Comparison of ENCODE assay signal across 22 cellular contexts in genomic region chr15:87219650-87220615, GRCh38.
DNase-seq lines count a peak whose midpoint lies in the region; ATAC-seq, FAIRE-seq and TF ChIP-seq lines count a peak whose summit lies in the region.
"Had no signal": no experiment of that assay in that cellular context is flagged by ENCODE, and none has a peak within 500 bp of the region (broad histone marks: within the 10 kb centered on the region; RNA-seq: fewer than 3 reads in every experiment).

No MANE protein-coding gene starts in this region.

- ATAC-seq in DND-41 (ENCODE audit: insufficient read depth, low read depth), result peak; percentile 54
- ATAC-seq in GM21526 (IDR thresholded peaks at IDR 0.05; ENCODE audit: low FRiP score, unreplicated experiment), result no peak
- no peak for ATAC-seq in HG03469 (IDR thresholded peaks at IDR 0.05; ENCODE audit: unreplicated experiment)
- ATAC-seq: activated CD4-positive, alpha-beta T cell treated with anti-CD3 and anti-CD28 coated beads for 36 hours; T-cell had no signal

- DNase-seq in DND-41, result peak; percentile 16
- peak; percentile 36 for DNase-seq in Jurkat, Clone E6-1 (ENCODE audit: low read depth, low spot score)
- peak; percentile 75 for DNase-seq in amniotic epithelial cell (ENCODE audit: low read depth)
- peak; percentile 5 for DNase-seq in foreskin melanocyte
- no peak for DNase-seq in Kasumi-1 (lab: John Stamatoyannopoulos, UW)
- no peak for DNase-seq in frontal cortex (ENCODE audit: low spot score in 2 of 2)
- DNase-seq: activated CD4-positive, alpha-beta T cell treated with anti-CD3 and anti-CD28 coated beads for 36 hours; brain microvascular endothelial cell; CD4-positive, alpha-beta memory T cell; DMS53; glutamatergic neuron; NCI-H1436; NCI-H2171; NCI-H69; Right ventricle myocardium superior; stimulated activated naive CD4-positive, alpha-beta T cell treated with Interleukin-2 at 50 U/mL for 16 hours; T-cell; thyroid gland had no signal

- H3K27me3 ChIP-seq in DND-41 (ENCODE audit: insufficient read depth, low read length, poor library complexity), result no peaks in the 10 kb centered on the region
- H3K27me3 ChIP-seq: brain microvascular endothelial cell, thyroid gland had no signal

- H4K20me1 ChIP-seq in DND-41 (ENCODE audit: insufficient read depth, low read length), result no peaks in the 10 kb centered on the region

- H2AFZ ChIP-seq in DND-41 (ENCODE audit: low read depth, low read length), result no peak overlapping the region

- H3K9ac ChIP-seq in DND-41 (ENCODE audit: low read depth, low read length), result no peak overlapping the region

- no peaks in the 10 kb centered on the region for H3K36me3 ChIP-seq in DND-41 (ENCODE audit: insufficient read depth, low read length)
- H3K36me3 ChIP-seq: brain microvascular endothelial cell, HAP-1, prostate gland, thyroid gland had no signal

- H3K4me2 ChIP-seq in DND-41 (ENCODE audit: insufficient read depth, low read length), result no peak overlapping the region

- no peak for TF ChIP-seq CTCF in DND-41 (IDR thresholded peaks at IDR 0.05; ENCODE audit: borderline replicate concordance, extremely low read depth, low read length, poor library complexity, severe bottlenecking)

- H3K9me3 ChIP-seq in DND-41 (ENCODE audit: insufficient read depth, low read length, severe bottlenecking), result no peaks in the 10 kb centered on the region
- H3K9me3 ChIP-seq: prostate gland, thyroid gland had no signal

- no peaks in the 10 kb centered on the region for H3K79me2 ChIP-seq in DND-41 (ENCODE audit: insufficient read depth, low read length)

- no peaks in the 10 kb centered on the region for H3K4me1 ChIP-seq in DND-41 (ENCODE audit: insufficient read depth, low read length)
- H3K4me1 ChIP-seq: HAP-1, prostate gland, thyroid gland had no signal

- FAIRE-seq in frontal cortex (lab: Jason Lieb, UNC), result no peak

- no peak overlapping the region for H3K27ac ChIP-seq in DND-41 (ENCODE audit: low read length)
- H3K27ac ChIP-seq: brain microvascular endothelial cell, prostate gland, thyroid gland had no signal

- no peak overlapping the region for H3K4me3 ChIP-seq in DND-41 (ENCODE audit: low read depth in 1 of 2, low read length in 2 of 2)
- no peak overlapping the region for H3K4me3 ChIP-seq in Jurkat, Clone E6-1 (ENCODE audit: low read length)
- H3K4me3 ChIP-seq: HAP-1, prostate gland, thyroid gland had no signal

Comparison
In these comparisons a context has a peak if more than half of its experiments do, and no peak if none do; other contexts are left out.
1. DNase-seq: peak in DND-41 (single experiment), Jurkat, Clone E6-1 (single experiment), amniotic epithelial cell (single experiment) and foreskin melanocyte (single experiment); none in Kasumi-1 (0 of 2) and frontal cortex (0 of 2).